1 cellular context compared by ENCODE assay signal in the genomic region with DNA sequence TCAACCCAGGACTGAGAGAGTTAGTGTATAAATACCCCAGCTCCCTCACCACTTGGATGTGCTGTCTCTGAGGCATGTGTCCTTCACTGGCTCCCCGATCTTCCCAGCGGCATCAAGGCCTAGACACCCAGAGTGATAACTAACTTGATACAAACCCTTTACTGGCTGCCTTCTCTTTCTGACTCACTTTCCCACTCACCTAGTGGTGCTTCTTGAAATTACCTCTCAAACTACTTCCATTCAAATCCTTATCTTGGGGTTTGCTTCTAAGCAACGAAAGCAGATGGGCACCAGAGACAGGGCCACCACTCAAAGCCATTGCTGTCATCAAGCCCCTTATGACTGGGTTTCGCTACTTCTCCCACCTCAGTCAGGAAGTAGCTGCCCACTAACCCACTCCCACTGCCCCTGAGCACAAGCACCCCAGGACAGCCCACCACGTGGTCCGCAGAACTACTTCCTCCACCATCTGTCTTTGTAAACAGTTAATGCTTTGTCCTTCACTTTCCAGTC.
TF ChIP-seq lines count a peak whose summit lies in the region.

No MANE protein-coding gene starts in this region.

TF ChIP-seq in GM23338, 12 proteins besides CTCF, POLR2A, EP300 and RAD21 (continued from another document):
- TF ChIP-seq, protein P1, sequence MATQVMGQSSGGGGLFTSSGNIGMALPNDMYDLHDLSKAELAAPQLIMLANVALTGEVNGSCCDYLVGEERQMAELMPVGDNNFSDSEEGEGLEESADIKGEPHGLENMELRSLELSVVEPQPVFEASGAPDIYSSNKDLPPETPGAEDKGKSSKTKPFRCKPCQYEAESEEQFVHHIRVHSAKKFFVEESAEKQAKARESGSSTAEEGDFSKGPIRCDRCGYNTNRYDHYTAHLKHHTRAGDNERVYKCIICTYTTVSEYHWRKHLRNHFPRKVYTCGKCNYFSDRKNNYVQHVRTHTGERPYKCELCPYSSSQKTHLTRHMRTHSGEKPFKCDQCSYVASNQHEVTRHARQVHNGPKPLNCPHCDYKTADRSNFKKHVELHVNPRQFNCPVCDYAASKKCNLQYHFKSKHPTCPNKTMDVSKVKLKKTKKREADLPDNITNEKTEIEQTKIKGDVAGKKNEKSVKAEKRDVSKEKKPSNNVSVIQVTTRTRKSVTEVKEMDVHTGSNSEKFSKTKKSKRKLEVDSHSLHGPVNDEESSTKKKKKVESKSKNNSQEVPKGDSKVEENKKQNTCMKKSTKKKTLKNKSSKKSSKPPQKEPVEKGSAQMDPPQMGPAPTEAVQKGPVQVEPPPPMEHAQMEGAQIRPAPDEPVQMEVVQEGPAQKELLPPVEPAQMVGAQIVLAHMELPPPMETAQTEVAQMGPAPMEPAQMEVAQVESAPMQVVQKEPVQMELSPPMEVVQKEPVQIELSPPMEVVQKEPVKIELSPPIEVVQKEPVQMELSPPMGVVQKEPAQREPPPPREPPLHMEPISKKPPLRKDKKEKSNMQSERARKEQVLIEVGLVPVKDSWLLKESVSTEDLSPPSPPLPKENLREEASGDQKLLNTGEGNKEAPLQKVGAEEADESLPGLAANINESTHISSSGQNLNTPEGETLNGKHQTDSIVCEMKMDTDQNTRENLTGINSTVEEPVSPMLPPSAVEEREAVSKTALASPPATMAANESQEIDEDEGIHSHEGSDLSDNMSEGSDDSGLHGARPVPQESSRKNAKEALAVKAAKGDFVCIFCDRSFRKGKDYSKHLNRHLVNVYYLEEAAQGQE (IDR thresholded peaks at IDR 0.05; ENCODE audit: unreplicated experiment) = no peak
TF ChIP-seq in GM23338: peak in this region for 0.
